12 cellular contexts compared by ENCODE assay signal in the genomic region with DNA sequence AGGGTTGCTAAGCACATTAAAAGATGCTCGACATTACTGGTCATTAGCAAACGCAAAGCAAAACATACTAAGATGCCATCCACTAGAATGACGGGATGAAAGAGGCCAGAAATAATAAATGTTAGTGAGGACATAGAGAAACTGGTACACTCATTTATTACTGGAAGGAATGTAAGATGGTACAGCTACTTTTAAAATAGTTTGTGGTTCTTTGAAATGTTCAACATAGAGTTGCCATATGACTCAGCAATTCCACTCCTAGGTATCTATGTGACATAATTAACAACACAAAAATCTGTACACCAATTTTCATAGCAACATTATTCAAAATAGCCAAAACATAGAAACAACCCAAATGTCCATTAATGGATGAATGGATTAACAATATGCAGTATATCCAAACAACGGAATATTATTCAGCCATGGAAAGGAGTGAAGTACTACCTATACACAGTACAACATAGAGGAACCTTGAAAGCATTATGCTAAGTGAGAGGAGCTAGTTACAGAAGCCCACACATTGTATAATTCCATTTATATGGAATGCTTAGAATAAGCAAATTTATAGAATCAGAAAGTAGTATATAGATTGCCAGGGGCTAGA.
DNase-seq lines count a peak whose midpoint lies in the region; ATAC-seq, FAIRE-seq and TF ChIP-seq lines count a peak whose summit lies in the region.
"Had no signal": no experiment of that assay in that cellular context is flagged by ENCODE, and none has a peak within 500 bp of the region (broad histone marks: within the 10 kb centered on the region; RNA-seq: fewer than 3 reads in every experiment).

No MANE protein-coding gene starts in this region.

- H3K4me1 Mint-ChIP-seq in activated naive CD8-positive, alpha-beta T cell (ENCODE audit: low read depth) = peaks cover 53% of the 10 kb centered on the region

- peaks cover 29% of the 10 kb centered on the region for H3K4me1 ChIP-seq in A549
- peaks cover 0 to 30% (median 14%) of the 10 kb centered on the region in 9 donors for H3K4me1 ChIP-seq in heart right ventricle

- CTCF ChIA-PET in A549 (lab: Yijun Ruan, JAX) = interaction anchor here (1.5 kb wide), 1 partner anchor 16 kb away, joined by 3 read pairs; no protein-coding TSS in a partner anchor

- no peak for TF ChIP-seq EP300 in A549 (IDR thresholded peaks at IDR 0.05)

- H3K27ac Mint-ChIP-seq in activated naive CD8-positive, alpha-beta T cell = peak overlapping the region; percentile 92
- H3K27ac Mint-ChIP-seq: activated CD4-positive, alpha-beta T cell treated with anti-CD3 and anti-CD28 coated beads, Interleukin-2, amount 10 ng/mL, durations not matched to agents 7 days and 5 days; CD8-positive, alpha-beta T cell had no signal

- no peak for TF ChIP-seq POLR2A in A549 (IDR thresholded peaks at IDR 0.05; ENCODE audit: low read length)

- H3K9me3 Mint-ChIP-seq in activated naive CD8-positive, alpha-beta T cell (ENCODE audit: low read depth) = peaks cover 5% of the 10 kb centered on the region
- H3K9me3 Mint-ChIP-seq: CD8-positive, alpha-beta T cell had no signal

- no peak overlapping the region for H3K4me3 ChIP-seq in A549
- no peak overlapping the region for H3K4me3 ChIP-seq in heart right ventricle
- H3K4me3 ChIP-seq: dorsolateral prefrontal cortex, testis had no signal

- H3K27me3 Mint-ChIP-seq in activated naive CD8-positive, alpha-beta T cell = no peaks in the 10 kb centered on the region
- H3K27me3 Mint-ChIP-seq: activated CD4-positive, alpha-beta T cell treated with anti-CD3 and anti-CD28 coated beads, Interleukin-2, amount 10 ng/mL, durations not matched to agents 7 days and 5 days had no signal

- intact Hi-C loops in heart right ventricle (cut with DNase I) = loop anchor here in 1 of 10 donors (10.0 kb wide), 1 partner anchor 64 kb away; a partner anchor contains a TSS

- no peak overlapping the region; a peak in 1 of 6 replicates for H3K27ac ChIP-seq in A549
- no peak overlapping the region for H3K27ac ChIP-seq in heart right ventricle
- H3K27ac ChIP-seq: dorsolateral prefrontal cortex, testis had no signal

- no peak for FAIRE-seq in A549 (lab: Jason Lieb, UNC)

- no peak overlapping the region for H3K4me2 ChIP-seq in A549

- no peaks in the 10 kb centered on the region for H3K36me3 ChIP-seq in heart right ventricle

- H3K9me3 ChIP-seq in A549 (peaks cover 9% of the 10 kb centered on the region; the same call in 1 of the 3 replicates), heart right ventricle (no peaks in the 10 kb centered on the region)
- H3K9me3 ChIP-seq: testis had no signal

- TF ChIP-seq CTCF in A549 (IDR thresholded peaks at IDR 0.05) (no peak), heart right ventricle (IDR thresholded peaks at IDR 0.05) (no peak)

- 94% methylated on average over 4 of the region's 4 CpGs for WGBS in A549 (ENCODE audit: missing lambda C conversion rate)
- 98% methylated on average over 4 of the region's 4 CpGs for WGBS in heart right ventricle, 2 donors

- H3K36me3 Mint-ChIP-seq in activated naive CD8-positive, alpha-beta T cell = peaks cover 5% of the 10 kb centered on the region
- H3K36me3 Mint-ChIP-seq: CD8-positive, alpha-beta T cell had no signal

- H3K27me3 ChIP-seq in heart right ventricle = no peaks in the 10 kb centered on the region
- H3K27me3 ChIP-seq: dorsolateral prefrontal cortex, testis had no signal

- POLR2A ChIA-PET in A549 (lab: Yijun Ruan, JAX) = no interaction called here

- no peak for TF ChIP-seq RAD21 in A549 (conservative IDR thresholded peaks at IDR 0.05 in 1 of 2, IDR thresholded peaks at IDR 0.05 in 1 of 2)

- H3K4me3 Mint-ChIP-seq in activated naive CD8-positive, alpha-beta T cell = peak overlapping the region; percentile 53
- H3K4me3 Mint-ChIP-seq: activated CD4-positive, alpha-beta T cell treated with anti-CD3 and anti-CD28 coated beads, Interleukin-2, amount 10 ng/mL, durations not matched to agents 7 days and 5 days; CD8-positive, alpha-beta T cell had no signal

- ATAC-seq in A549 (no peak), GM18867 (IDR thresholded peaks at IDR 0.05; ENCODE audit: unreplicated experiment) (peak; percentile 49), HG03045 (IDR thresholded peaks at IDR 0.05; ENCODE audit: unreplicated experiment) (peak; percentile 38), heart right ventricle (no peak)
- ATAC-seq: CD8-positive, alpha-beta T cell had no signal

- DNase-seq in A549 (ENCODE audit: low read depth in 1 of 2, low spot score in 1 of 2) = no peak
- no peak for DNase-seq in NCI-H128 (lab: John Stamatoyannopoulos, UW; ENCODE audit: unreplicated experiment)
- no peak for DNase-seq in heart right ventricle
- no peak for DNase-seq in NCI-H510A treated with DMSO at 0.1 percent for 48 hours (lab: John Stamatoyannopoulos, UW)
- no peak for DNase-seq in activated T-cell treated with anti-CD3 and anti-CD28 coated beads for 4 hours
- DNase-seq: activated CD4-positive, alpha-beta T cell treated with anti-CD3 and anti-CD28 coated beads, Interleukin-2, amount 10 ng/mL, durations not matched to agents 7 days and 5 days; CD8-positive, alpha-beta T cell; dorsolateral prefrontal cortex; testis had no signal

TF ChIP-seq in A549, 52 proteins besides CTCF, POLR2A, EP300 and RAD21:
- peak; percentile 64 for TF ChIP-seq NFE2L2 (conservative IDR thresholded peaks at IDR 0.05; ENCODE audit: low read length)
- TF ChIP-seq MAFK (IDR thresholded peaks at IDR 0.05; ENCODE audit: partially characterized antibody) = peak; percentile 82
- TF ChIP-seq SMC3 (IDR thresholded peaks at IDR 0.05) = no peak
- no peak for TF ChIP-seq ZC3H11A (IDR thresholded peaks at IDR 0.05)
- TF ChIP-seq KDM1A (IDR thresholded peaks at IDR 0.05; ENCODE audit: low read depth) = no peak

Comparison
In these comparisons a context has a peak if more than half of its experiments do, and no peak if none do; other contexts are left out.
1. ATAC-seq: peak in GM18867 (single experiment) and HG03045 (single experiment); none in A549 (0 of 2) and heart right ventricle (0 of 8).